33 cellular contexts compared by ENCODE assay signal in genomic region chr4:169573889-169574288, GRCh38. TPM values are rescaled to one million over a fixed set of nuclear protein-coding genes. Genes with fewer than 3 reads are reported as not detected.
DNase-seq lines count a peak whose midpoint lies in the region; ATAC-seq and TF ChIP-seq lines count a peak whose summit lies in the region.
"Had no signal": no experiment of that assay in that cellular context is flagged by ENCODE, and none has a peak within 500 bp of the region (broad histone marks: within the 10 kb centered on the region; RNA-seq: fewer than 3 reads in every experiment).

No MANE protein-coding gene starts in this region.

- peaks cover 7% of the 10 kb centered on the region for H3K4me1 Mint-ChIP-seq in activated CD8-positive, alpha-beta T cell treated with anti-CD3 and anti-CD28 coated beads, Interleukin-2, amount 10 ng/mL, durations not matched to agents 7 days and 5 days (ENCODE audit: low read depth)
- H3K4me1 Mint-ChIP-seq in activated CD8-positive, alpha-beta T cell treated with anti-CD3 and anti-CD28 coated beads for 36 hours (ENCODE audit: low read depth): no peaks in the 10 kb centered on the region
- peaks cover 6% of the 10 kb centered on the region for H3K4me1 Mint-ChIP-seq in T-helper 17 cell
- peaks cover 25 to 36% of the 10 kb centered on the region in 2 donors for H3K4me1 Mint-ChIP-seq in stimulated activated naive B cell treated with anti-CD40 and anti-IgM and Interleukin-4, amounts not matched to agents 10 μg/mL and 1 μg/mL and 100 μg/mL, for 72 hours

- no peak overlapping the region for H3K27ac Mint-ChIP-seq in activated CD8-positive, alpha-beta T cell treated with anti-CD3 and anti-CD28 coated beads, Interleukin-2, amount 10 ng/mL, durations not matched to agents 7 days and 5 days
- no peak overlapping the region for H3K27ac Mint-ChIP-seq in activated CD8-positive, alpha-beta T cell treated with anti-CD3 and anti-CD28 coated beads for 36 hours
- peak overlapping the region; percentile 79 for H3K27ac Mint-ChIP-seq in T-helper 17 cell
- peak overlapping the region; percentile 76 for H3K27ac Mint-ChIP-seq in stimulated activated naive B cell treated with anti-CD40 and anti-IgM and Interleukin-4, amounts not matched to agents 10 μg/mL and 1 μg/mL and 100 μg/mL, for 72 hours
- H3K27ac Mint-ChIP-seq: activated naive CD4-positive, alpha-beta T cell treated with anti-CD3 and anti-CD28 coated beads for 36 hours; CD4-positive, alpha-beta T cell; stimulated activated naive CD8-positive, alpha-beta T cell treated with anti-CD3 and anti-CD28 coated beads, Interleukin-15, Interleukin-2, amounts not matched to agents 100 ng/mL and 50 ng/mL, for 24 hours had no signal

- intact Hi-C loops in activated CD8-positive, alpha-beta T cell treated with anti-CD3 and anti-CD28 coated beads for 36 hours (cut with micrococcal nuclease): no loop called here

- H3K27me3 Mint-ChIP-seq in activated CD8-positive, alpha-beta T cell treated with anti-CD3 and anti-CD28 coated beads, Interleukin-2, amount 10 ng/mL, durations not matched to agents 7 days and 5 days (ENCODE audit: low read depth): no peaks in the 10 kb centered on the region
- no peaks in the 10 kb centered on the region for H3K27me3 Mint-ChIP-seq in activated CD8-positive, alpha-beta T cell treated with anti-CD3 and anti-CD28 coated beads for 36 hours
- H3K27me3 Mint-ChIP-seq in T-helper 17 cell: no peaks in the 10 kb centered on the region
- no peaks in the 10 kb centered on the region for H3K27me3 Mint-ChIP-seq in stimulated activated naive B cell treated with anti-CD40 and anti-IgM and Interleukin-4, amounts not matched to agents 10 μg/mL and 1 μg/mL and 100 μg/mL, for 72 hours
- H3K27me3 Mint-ChIP-seq: CD4-positive, alpha-beta T cell; IgD-negative memory B cell; stimulated activated naive CD8-positive, alpha-beta T cell treated with anti-CD3 and anti-CD28 coated beads, Interleukin-15, Interleukin-2, amounts not matched to agents 100 ng/mL and 50 ng/mL, for 24 hours had no signal

- no peaks in the 10 kb centered on the region for H3K9me3 ChIP-seq in T-helper 17 cell (ENCODE audit: control insufficient read depth, low read length, poor library complexity, severe bottlenecking)
- H3K9me3 ChIP-seq: adrenal gland, body of pancreas, esophagus squamous epithelium, psoas muscle, sigmoid colon, thoracic aorta, vagina had no signal

- POLR2A ChIA-PET in activated CD8-positive, alpha-beta T cell treated with anti-CD3 and anti-CD28 coated beads, Interleukin-2, amount 10 ng/mL, durations not matched to agents 7 days and 5 days (lab: Charles Lee): interaction anchor here (0.6 kb wide), 1 partner anchor 41 kb away, joined by 5 read pairs; no protein-coding TSS in a partner anchor
- POLR2A ChIA-PET in activated CD8-positive, alpha-beta T cell treated with anti-CD3 and anti-CD28 coated beads for 36 hours (lab: Charles Lee): interaction anchor here (0.6 kb wide), 1 partner anchor 19 kb away, joined by 3 read pairs; no protein-coding TSS in a partner anchor

- no peak overlapping the region for H3K4me3 Mint-ChIP-seq in activated CD8-positive, alpha-beta T cell treated with anti-CD3 and anti-CD28 coated beads, Interleukin-2, amount 10 ng/mL, durations not matched to agents 7 days and 5 days
- no peak overlapping the region for H3K4me3 Mint-ChIP-seq in activated CD8-positive, alpha-beta T cell treated with anti-CD3 and anti-CD28 coated beads for 36 hours
- no peak overlapping the region for H3K4me3 Mint-ChIP-seq in T-helper 17 cell
- no peak overlapping the region for H3K4me3 Mint-ChIP-seq in stimulated activated naive B cell treated with anti-CD40 and anti-IgM and Interleukin-4, amounts not matched to agents 10 μg/mL and 1 μg/mL and 100 μg/mL, for 72 hours
- H3K4me3 Mint-ChIP-seq: activated naive CD4-positive, alpha-beta T cell treated with anti-CD3 and anti-CD28 coated beads for 36 hours; CD4-positive, alpha-beta T cell; stimulated activated naive CD8-positive, alpha-beta T cell treated with anti-CD3 and anti-CD28 coated beads, Interleukin-15, Interleukin-2, amounts not matched to agents 100 ng/mL and 50 ng/mL, for 24 hours had no signal

- TF ChIP-seq CTCF in activated CD8-positive, alpha-beta T cell treated with anti-CD3 and anti-CD28 coated beads for 36 hours (IDR thresholded peaks at IDR 0.05): no peak

- peak; percentile 39 for ATAC-seq in activated CD8-positive, alpha-beta T cell treated with anti-CD3 and anti-CD28 coated beads, Interleukin-2, amount 10 ng/mL, durations not matched to agents 7 days and 5 days
- no peak for ATAC-seq in activated CD8-positive, alpha-beta T cell treated with anti-CD3 and anti-CD28 coated beads for 36 hours
- ATAC-seq in HG02759 (IDR thresholded peaks at IDR 0.05; ENCODE audit: unreplicated experiment): peak; percentile 57
- ATAC-seq in T-helper 17 cell: no peak
- peak; percentile 63 to 69 for ATAC-seq in stimulated activated naive B cell treated with anti-CD40 and anti-IgM and Interleukin-4, amounts not matched to agents 10 μg/mL and 1 μg/mL and 100 μg/mL, for 72 hours (replicated peaks)
- ATAC-seq: body of pancreas, left cardiac atrium, psoas muscle had no signal

- CTCF ChIA-PET in activated CD8-positive, alpha-beta T cell treated with anti-CD3 and anti-CD28 coated beads, Interleukin-2, amount 10 ng/mL, durations not matched to agents 7 days and 5 days (lab: Charles Lee): no interaction called here
- CTCF ChIA-PET in activated CD8-positive, alpha-beta T cell treated with anti-CD3 and anti-CD28 coated beads for 36 hours (lab: Charles Lee): interaction anchor here (1.0 kb wide), 1 partner anchor 8 kb away, joined by 4 read pairs; no protein-coding TSS in a partner anchor

- peaks cover 37% of the 10 kb centered on the region for H3K36me3 Mint-ChIP-seq in activated CD8-positive, alpha-beta T cell treated with anti-CD3 and anti-CD28 coated beads, Interleukin-2, amount 10 ng/mL, durations not matched to agents 7 days and 5 days (ENCODE audit: low read depth)
- peaks cover 19% of the 10 kb centered on the region for H3K36me3 Mint-ChIP-seq in activated CD8-positive, alpha-beta T cell treated with anti-CD3 and anti-CD28 coated beads for 36 hours (ENCODE audit: low read depth)
- H3K36me3 Mint-ChIP-seq in T-helper 17 cell (ENCODE audit: low read depth): peaks cover 8% of the 10 kb centered on the region
- H3K36me3 Mint-ChIP-seq in stimulated activated naive B cell treated with anti-CD40 and anti-IgM and Interleukin-4, amounts not matched to agents 10 μg/mL and 1 μg/mL and 100 μg/mL, for 72 hours: peaks cover 40 to 46% of the 10 kb centered on the region in 2 donors

- DNase-seq in activated CD8-positive, alpha-beta T cell treated with anti-CD3 and anti-CD28 coated beads, Interleukin-2, amount 10 ng/mL, durations not matched to agents 7 days and 5 days: no peak
- no peak for DNase-seq in activated CD8-positive, alpha-beta T cell treated with anti-CD3 and anti-CD28 coated beads for 36 hours
- DNase-seq in T-helper 17 cell: no peak
- DNase-seq in stimulated activated naive B cell treated with anti-CD40 and anti-IgM and Interleukin-4, amounts not matched to agents 10 μg/mL and 1 μg/mL and 100 μg/mL, for 72 hours: no peak
- DNase-seq in NCI-H1694 (lab: John Stamatoyannopoulos, UW): no peak
- DNase-seq in activated effector memory CD4-positive, alpha-beta T cell treated with Interleukin-2 at 50 U/mL for 16 hours: no peak
- DNase-seq in stimulated activated naive CD4-positive, alpha-beta T cell (lab: John Stamatoyannopoulos, UW): no peak
- DNase-seq: activated CD4-positive, alpha-beta T cell treated with anti-CD3 and anti-CD28 coated beads for 48 hours; activated naive CD4-positive, alpha-beta T cell treated with anti-CD3 and anti-CD28 coated beads for 36 hours; activated T-cell treated with anti-CD3 and anti-CD28 coated beads, Interleukin-2, amount 50 U/mL, for 48 hours; adrenal gland; body of pancreas; CD4-positive, alpha-beta T cell; dermis blood vessel endothelial cell; EL; esophagus squamous epithelium; foreskin melanocyte; H7; left cardiac atrium; mammary epithelial cell; NCI-H1048; NCI-H187; NCI-H526 treated with DMSO at 0.1 percent for 48 hours; PC-9; psoas muscle; SHP77; sigmoid colon; T-helper 9 cell had no signal

- no peaks in the 10 kb centered on the region for H3K9me3 Mint-ChIP-seq in activated CD8-positive, alpha-beta T cell treated with anti-CD3 and anti-CD28 coated beads, Interleukin-2, amount 10 ng/mL, durations not matched to agents 7 days and 5 days (ENCODE audit: insufficient read depth)
- H3K9me3 Mint-ChIP-seq in activated CD8-positive, alpha-beta T cell treated with anti-CD3 and anti-CD28 coated beads for 36 hours: no peaks in the 10 kb centered on the region
- H3K9me3 Mint-ChIP-seq in stimulated activated naive B cell treated with anti-CD40 and anti-IgM and Interleukin-4, amounts not matched to agents 10 μg/mL and 1 μg/mL and 100 μg/mL, for 72 hours: no peaks in the 10 kb centered on the region
- H3K9me3 Mint-ChIP-seq: activated naive CD4-positive, alpha-beta T cell treated with anti-CD3 and anti-CD28 coated beads for 36 hours; CD4-positive, alpha-beta T cell; IgD-negative memory B cell; stimulated activated naive CD8-positive, alpha-beta T cell treated with anti-CD3 and anti-CD28 coated beads, Interleukin-15, Interleukin-2, amounts not matched to agents 100 ng/mL and 50 ng/mL, for 24 hours had no signal

RNA-seq across cellular contexts. Expression of gene NEK1, which starts 38.5 kb away (rescaled TPM):
- total RNA-seq in activated CD8-positive, alpha-beta T cell treated with anti-CD3 and anti-CD28 coated beads, Interleukin-2, amount 10 ng/mL, durations not matched to agents 7 days and 5 days: 10 to 100 TPM; 15.7 to 16.7 TPM
- total RNA-seq in activated CD8-positive, alpha-beta T cell treated with anti-CD3 and anti-CD28 coated beads for 36 hours: 10 to 100 TPM; 12.0 to 13.6 TPM
- total RNA-seq in T-helper 17 cell: 10 to 100 TPM; 11.8 to 13.5 TPM

RNA-seq across cellular contexts. Expression of gene CLCN3, which starts 46.5 kb away (rescaled TPM):
- total RNA-seq in activated CD8-positive, alpha-beta T cell treated with anti-CD3 and anti-CD28 coated beads, Interleukin-2, amount 10 ng/mL, durations not matched to agents 7 days and 5 days: 10 to 100 TPM; 23.4 to 25.2 TPM
- 10 to 100 TPM; 18.5 to 21.6 TPM for total RNA-seq in activated CD8-positive, alpha-beta T cell treated with anti-CD3 and anti-CD28 coated beads for 36 hours
- total RNA-seq in T-helper 17 cell: 10 to 100 TPM; 18.4 to 27.3 TPM

Comparison
In these comparisons a context has a peak if more than half of its experiments do, and no peak if none do; other contexts are left out.
1. ATAC-seq: peak in activated CD8-positive, alpha-beta T cell treated with anti-CD3 and anti-CD28 coated beads, Interleukin-2, amount 10 ng/mL, durations not matched to agents 7 days and 5 days (single experiment), HG02759 (single experiment) and stimulated activated naive B cell treated with anti-CD40 and anti-IgM and Interleukin-4, amounts not matched to agents 10 μg/mL and 1 μg/mL and 100 μg/mL, for 72 hours (2 of 2); none in activated CD8-positive, alpha-beta T cell treated with anti-CD3 and anti-CD28 coated beads for 36 hours (single experiment) and T-helper 17 cell (single experiment).
2. H3K27ac Mint-ChIP-seq: peak in T-helper 17 cell (single experiment) and stimulated activated naive B cell treated with anti-CD40 and anti-IgM and Interleukin-4, amounts not matched to agents 10 μg/mL and 1 μg/mL and 100 μg/mL, for 72 hours (single experiment); none in activated CD8-positive, alpha-beta T cell treated with anti-CD3 and anti-CD28 coated beads, Interleukin-2, amount 10 ng/mL, durations not matched to agents 7 days and 5 days (single experiment) and activated CD8-positive, alpha-beta T cell treated with anti-CD3 and anti-CD28 coated beads for 36 hours (single experiment).